Comparison of ENCODE assay signal across 8 cellular contexts in genomic region chr14:72451081-72451972, GRCh38.
A peak's percentile ranks its signal among the peaks of the same experiment; 100 is the strongest.
DNase-seq lines count a peak whose midpoint lies in the region; ATAC-seq and TF ChIP-seq lines count a peak whose summit lies in the region.

No MANE protein-coding gene starts in this region.

- H3K36me3 ChIP-seq in WERI-Rb-1 (no peaks in the 10 kb centered on the region), osteoblast (ENCODE audit: insufficient read depth, low read length) (no peaks in the 10 kb centered on the region)

- H3K4me1 ChIP-seq in osteoblast (ENCODE audit: insufficient read depth, low read length): no peaks in the 10 kb centered on the region

- H3K27me3 ChIP-seq in WERI-Rb-1 (ENCODE audit: insufficient read depth, low read depth, severe bottlenecking): no peaks in the 10 kb centered on the region
- H3K27me3 ChIP-seq in osteoblast (ENCODE audit: insufficient read depth, low read length): peaks cover 24% of the 10 kb centered on the region

- no peaks in the 10 kb centered on the region for H4K20me1 ChIP-seq in osteoblast (ENCODE audit: insufficient read depth, low read length)

- H3K27ac ChIP-seq in WERI-Rb-1 (peak overlapping the region; percentile 48), osteoblast (ENCODE audit: low read depth, low read length) (no peak overlapping the region)

- H3K9me3 ChIP-seq in WERI-Rb-1 (ENCODE audit: severe bottlenecking) (no peaks in the 10 kb centered on the region), osteoblast (ENCODE audit: low read depth, low read length) (no peaks in the 10 kb centered on the region)

- peak; percentile 55 for DNase-seq in GM12864 (ENCODE audit: low read depth)
- peak; percentile 39 for DNase-seq in WERI-Rb-1
- DNase-seq in stimulated activated CD4-positive, alpha-beta T cell treated with anti-CD3 and anti-CD28 coated beads, Interleukin-4, amount 100 ng/mL, for 24 hours: peak; percentile 35
- no peak for DNase-seq in osteoblast (ENCODE audit: insufficient read length, low spot score, missing footprints)
- no peak for DNase-seq in DMS 273 treated with DMSO at 0.1 percent for 48 hours (lab: John Stamatoyannopoulos, UW)
- DNase-seq in GOT3 (lab: John Stamatoyannopoulos, UW): no peak

- no peak overlapping the region for H3K4me3 ChIP-seq in GM12864 (ENCODE audit: low read depth, low read length)
- H3K4me3 ChIP-seq in WERI-Rb-1 (ENCODE audit: low read depth, low read length): no peak overlapping the region
- H3K4me3 ChIP-seq in osteoblast (ENCODE audit: insufficient read depth, low read length): no peak overlapping the region

- TF ChIP-seq CTCF in GM12864 (IDR thresholded peaks at IDR 0.05; ENCODE audit: low read depth, low read length, missing control alignments) (no peak), WERI-Rb-1 (IDR thresholded peaks at IDR 0.05; ENCODE audit: low read depth, low read length) (no peak), osteoblast (IDR thresholded peaks at IDR 0.05; ENCODE audit: extremely low read depth, low read depth, low read length) (no peak)

- H3K4me2 ChIP-seq in osteoblast (ENCODE audit: insufficient read depth, low read length): no peak overlapping the region

- no peak overlapping the region for H2AFZ ChIP-seq in osteoblast (ENCODE audit: low read length)

- ATAC-seq in HG02938 (IDR thresholded peaks at IDR 0.05; ENCODE audit: unreplicated experiment): peak; percentile 65
- peak; percentile 80 for ATAC-seq in esophagus mucosa

- no peaks in the 10 kb centered on the region for H3K79me2 ChIP-seq in osteoblast (ENCODE audit: insufficient read depth, low read length)

Comparison
In these comparisons a context has a peak if more than half of its experiments do, and no peak if none do; other contexts are left out.
1. DNase-seq: peak in GM12864 (single experiment), WERI-Rb-1 (single experiment) and stimulated activated CD4-positive, alpha-beta T cell treated with anti-CD3 and anti-CD28 coated beads, Interleukin-4, amount 100 ng/mL, for 24 hours (single experiment); none in osteoblast (single experiment), DMS 273 treated with DMSO at 0.1 percent for 48 hours (single experiment) and GOT3 (single experiment).